8 cellular contexts compared by ENCODE assay signal in genomic region chr1:243917863-243918565, GRCh38.
A peak's percentile ranks its signal among the peaks of the same experiment; 100 is the strongest.
DNase-seq lines count a peak whose midpoint lies in the region; ATAC-seq, FAIRE-seq and TF ChIP-seq lines count a peak whose summit lies in the region.

No MANE protein-coding gene starts in this region.

- no peaks in the 10 kb centered on the region for H3K9me3 Mint-ChIP-seq in activated CD4-positive, alpha-beta T cell treated with anti-CD3 and anti-CD28 coated beads, Interleukin-2, amount 10 ng/mL, durations not matched to agents 7 days and 5 days

- DNase-seq in activated CD4-positive, alpha-beta T cell treated with anti-CD3 and anti-CD28 coated beads, Interleukin-2, amount 10 ng/mL, durations not matched to agents 7 days and 5 days: no peak
- DNase-seq in activated CD4-positive, alpha-beta T cell treated with anti-CD3 and anti-CD28 coated beads for 48 hours: no peak
- DNase-seq in GM12878 (ENCODE audit: low read depth, low spot score) (no peak), thyroid gland (peak; percentile 4 to 5), cortex of kidney (lab: John Stamatoyannopoulos, UW) (no peak), HAP-1 (ENCODE audit: low spot score in 2 of 2) (no peak), SHP77 treated with DMSO at 0.1 percent for 48 hours (lab: John Stamatoyannopoulos, UW) (no peak)

- RAD21 ChIA-PET in GM12878 (lab: Charles Lee; ENCODE audit: unreplicated experiment): no interaction called here

- H3K4me1 Mint-ChIP-seq in activated CD4-positive, alpha-beta T cell treated with anti-CD3 and anti-CD28 coated beads, Interleukin-2, amount 10 ng/mL, durations not matched to agents 7 days and 5 days: peaks cover 16% of the 10 kb centered on the region

- no peak for TF ChIP-seq CTCF in GM12878 (IDR thresholded peaks at IDR 0.05 in 2 of 3, conservative IDR thresholded peaks at IDR 0.05 in 1 of 3; ENCODE audit: control insufficient read depth in 2 of 3, extremely low read depth in 1 of 3, insufficient read depth in 1 of 3, low read depth in 3 of 3, low read length in 3 of 3)
- TF ChIP-seq CTCF in thyroid gland (IDR thresholded peaks at IDR 0.05): no peak

- no TSS peak for BruUV-seq in GM12878 (replicated peaks; lab: Mats Ljungman, UMichigan)

- H3K27ac ChIP-seq in GM12878 (ENCODE audit: control insufficient read depth, insufficient read depth) (no peak overlapping the region), layer of hippocampus (ENCODE audit: low read depth, low read length) (peak overlapping the region; percentile 16), thyroid gland (no peak overlapping the region)

- H3K4me1 ChIP-seq in GM12878 (ENCODE audit: control insufficient read depth, insufficient read depth, low read length) (no peaks in the 10 kb centered on the region), thyroid gland (peaks cover 5 to 8% of the 10 kb centered on the region in 2 donors), HAP-1 (no peaks in the 10 kb centered on the region)

- POLR2A ChIA-PET in activated CD4-positive, alpha-beta T cell treated with anti-CD3 and anti-CD28 coated beads, Interleukin-2, amount 10 ng/mL, durations not matched to agents 7 days and 5 days (lab: Charles Lee): no interaction called here
- POLR2A ChIA-PET in GM12878 (lab: Charles Lee): no interaction called here

- intact Hi-C loops in GM12878 (cut with micrococcal nuclease; ENCODE audit: unreplicated experiment) (no loop called here), thyroid gland (cut with DNase I) (no loop called here)

- TF ChIP-seq POLR2A in GM12878 (IDR thresholded peaks at IDR 0.05; ENCODE audit: low read depth, low read length) (no peak), thyroid gland (IDR thresholded peaks at IDR 0.05) (no peak)

- H3K4me2 ChIP-seq in GM12878 (ENCODE audit: control insufficient read depth, insufficient read depth): peak overlapping the region; percentile 35

- H3K9ac ChIP-seq in GM12878 (ENCODE audit: control insufficient read depth, insufficient read depth, low read length): no peak overlapping the region

- no peak for TF ChIP-seq EP300 in GM12878 (IDR thresholded peaks at IDR 0.05; ENCODE audit: borderline replicate concordance in 1 of 2, control insufficient read depth in 1 of 2, low read depth in 2 of 2, low read length in 2 of 2)

- no peaks in the 10 kb centered on the region for H4K20me1 ChIP-seq in GM12878 (ENCODE audit: control insufficient read depth, insufficient read depth)

- SMC1A ChIA-PET in GM12878 (lab: Charles Lee; ENCODE audit: uncharacterized antibody, unreplicated experiment): no interaction called here

- peak overlapping the region; percentile 72 for H3K4me3 Mint-ChIP-seq in activated CD4-positive, alpha-beta T cell treated with anti-CD3 and anti-CD28 coated beads, Interleukin-2, amount 10 ng/mL, durations not matched to agents 7 days and 5 days

- peaks cover 51% of the 10 kb centered on the region for H3K27me3 Mint-ChIP-seq in activated CD4-positive, alpha-beta T cell treated with anti-CD3 and anti-CD28 coated beads, Interleukin-2, amount 10 ng/mL, durations not matched to agents 7 days and 5 days

- WGBS in GM12878 (ENCODE audit: insufficient coverage, insufficient replicate concordance, low lambda C conversion rate, missing lambda C conversion rate): 22% methylated on average over 10 of the region's 10 CpGs
- WGBS in thyroid gland, 2 donors: 24 to 27% methylated on average over 10 of the region's 10 CpGs

- no peaks in the 10 kb centered on the region for H3K9me3 ChIP-seq in GM12878 (replicated peaks; ENCODE audit: control insufficient read depth, insufficient read depth, low read length)
- H3K9me3 ChIP-seq in thyroid gland: no peaks in the 10 kb centered on the region
- no peaks in the 10 kb centered on the region for H3K9me3 ChIP-seq in HAP-1

- H3K27me3 ChIP-seq in GM12878 (replicated peaks in 1 of 2; ENCODE audit: control insufficient read depth in 2 of 2, insufficient read depth in 2 of 2, low read length in 1 of 2): peaks cover 3 to 10% of the 10 kb centered on the region in 2 experiments; a peak in 2 of 4 replicates
- H3K27me3 ChIP-seq in layer of hippocampus (ENCODE audit: control insufficient read depth, insufficient read depth, low read length): no peaks in the 10 kb centered on the region
- peaks cover 4% of the 10 kb centered on the region for H3K27me3 ChIP-seq in thyroid gland
- no peaks in the 10 kb centered on the region for H3K27me3 ChIP-seq in HAP-1 (ENCODE audit: low read depth)

- H3K4me3 ChIP-seq in GM12878 (no peak overlapping the region; the same call in 1 of the 2 replicates), thyroid gland (replicated peaks in 1 of 3) (peak overlapping the region in 2 of 3 donors; percentile 12 to 27), HAP-1 (no peak overlapping the region)

- in situ Hi-C loops in GM12878 (cut with MboI): no loop called here
- in situ Hi-C loops in HAP-1 (cut with MboI; ENCODE audit: low sequenced_read_pairs): loop anchor here (10.0 kb wide), 1 partner anchor 57 kb away; no protein-coding TSS in a partner anchor

- no peaks in the 10 kb centered on the region for H3K79me2 ChIP-seq in GM12878 (ENCODE audit: control insufficient read depth, insufficient read depth, low read length)

- H3K36me3 Mint-ChIP-seq in activated CD4-positive, alpha-beta T cell treated with anti-CD3 and anti-CD28 coated beads, Interleukin-2, amount 10 ng/mL, durations not matched to agents 7 days and 5 days (ENCODE audit: low read depth): no peaks in the 10 kb centered on the region

- H3K36me3 ChIP-seq in GM12878 (ENCODE audit: control insufficient read depth in 2 of 2, insufficient read depth in 2 of 2, low read length in 1 of 2) (no peaks in the 10 kb centered on the region), thyroid gland (no peaks in the 10 kb centered on the region), HAP-1 (replicated peaks) (no peaks in the 10 kb centered on the region)

- no peak overlapping the region for H2AFZ ChIP-seq in GM12878 (ENCODE audit: control insufficient read depth, low read depth, low read length)

- ATAC-seq in GM12878: no peak

- H3K27ac Mint-ChIP-seq in activated CD4-positive, alpha-beta T cell treated with anti-CD3 and anti-CD28 coated beads, Interleukin-2, amount 10 ng/mL, durations not matched to agents 7 days and 5 days: no peak overlapping the region

- CTCF ChIA-PET in activated CD4-positive, alpha-beta T cell treated with anti-CD3 and anti-CD28 coated beads, Interleukin-2, amount 10 ng/mL, durations not matched to agents 7 days and 5 days (lab: Charles Lee): interaction anchor here (0.6 kb wide), 1 partner anchor 1250 kb away, joined by 3 read pairs; no protein-coding TSS in a partner anchor
- CTCF ChIA-PET in GM12878 (lab: Yijun Ruan, JAX): no interaction called here

- no peak for FAIRE-seq in GM12878 (lab: Jason Lieb, UNC)

- no peak for TF ChIP-seq RAD21 in GM12878 (IDR thresholded peaks at IDR 0.05; ENCODE audit: insufficient read depth, low read depth, low read length)

TF ChIP-seq in GM12878, 131 proteins besides CTCF, POLR2A, EP300 and RAD21 (continues in another document):
- TF ChIP-seq LARP7 (IDR thresholded peaks at IDR 0.05) (no peak), PRDM15 (CRISPR knock-in tag; IDR thresholded peaks at IDR 0.05) (no peak), ATF7 (IDR thresholded peaks at IDR 0.05; ENCODE audit: low read depth) (no peak), PML (IDR thresholded peaks at IDR 0.05; ENCODE audit: low read length) (no peak), CBFB (IDR thresholded peaks at IDR 0.05; ENCODE audit: low read depth) (no peak), RBBP5 (conservative IDR thresholded peaks at IDR 0.05) (no peak)

Comparison
In these comparisons a context has a peak if more than half of its experiments do, and no peak if none do; other contexts are left out.
1. DNase-seq: peak in thyroid gland (2 of 2); none in activated CD4-positive, alpha-beta T cell treated with anti-CD3 and anti-CD28 coated beads, Interleukin-2, amount 10 ng/mL, durations not matched to agents 7 days and 5 days (single experiment), activated CD4-positive, alpha-beta T cell treated with anti-CD3 and anti-CD28 coated beads for 48 hours (single experiment), GM12878 (single experiment), cortex of kidney (single experiment), HAP-1 (0 of 2) and SHP77 treated with DMSO at 0.1 percent for 48 hours (single experiment).
2. H3K4me3 ChIP-seq: peak in thyroid gland (2 of 3); none in GM12878 (single experiment) and HAP-1 (single experiment).